Comparison of ENCODE assay signal across 5 cellular contexts in the genomic region with DNA sequence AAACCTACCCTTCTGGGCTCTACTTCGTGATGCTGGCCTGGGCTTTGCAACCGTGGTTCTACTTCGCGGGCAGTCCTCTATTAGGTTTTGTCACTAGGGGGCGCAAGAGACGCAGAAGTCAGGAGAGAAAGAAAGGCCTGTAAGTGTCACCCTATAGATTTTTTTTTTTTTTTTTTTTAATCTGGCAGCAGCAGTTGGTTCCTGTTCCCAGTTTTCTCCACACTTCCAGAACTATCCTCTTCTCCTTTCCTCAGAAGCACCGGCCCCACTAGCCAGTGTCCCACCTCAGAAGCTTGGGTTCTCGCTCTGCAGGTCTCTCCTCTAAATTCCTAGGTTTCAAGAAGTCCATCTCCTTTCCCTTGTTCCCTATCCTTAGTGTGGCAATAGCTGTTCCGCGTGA. TPM values are rescaled to one million over a fixed set of nuclear protein-coding genes. Genes with fewer than 3 reads are reported as not detected.
DNase-seq lines count a peak whose midpoint lies in the region; ATAC-seq and TF ChIP-seq lines count a peak whose summit lies in the region.

No MANE protein-coding gene starts in this region.

- intact Hi-C loops in mucosa of descending colon (cut with DNase I, micrococcal nuclease), result no loop called here

- H3K27ac Mint-ChIP-seq in activated naive CD8-positive, alpha-beta T cell treated with anti-CD3 and anti-CD28 coated beads, Interleukin-2, amount 10 ng/mL, durations not matched to agents 7 days and 5 days, result no peak overlapping the region

- ATAC-seq in activated naive CD8-positive, alpha-beta T cell treated with anti-CD3 and anti-CD28 coated beads, Interleukin-2, amount 10 ng/mL, durations not matched to agents 7 days and 5 days (ENCODE audit: low read depth), result peak; percentile 42
- ATAC-seq in mucosa of descending colon, result peak; percentile 61
- no peak for ATAC-seq in HG03457 (IDR thresholded peaks at IDR 0.05; ENCODE audit: unreplicated experiment)

- no peak overlapping the region for H3K4me3 Mint-ChIP-seq in activated naive CD8-positive, alpha-beta T cell treated with anti-CD3 and anti-CD28 coated beads, Interleukin-2, amount 10 ng/mL, durations not matched to agents 7 days and 5 days

- TF ChIP-seq CTCF in GM20000 (IDR thresholded peaks at IDR 0.05; ENCODE audit: extremely low read depth, missing control alignments) (peak; percentile 70), mucosa of descending colon (IDR thresholded peaks at IDR 0.05) (peak; percentile 33)

- POLR2A ChIA-PET in activated naive CD8-positive, alpha-beta T cell treated with anti-CD3 and anti-CD28 coated beads, Interleukin-2, amount 10 ng/mL, durations not matched to agents 7 days and 5 days (lab: Charles Lee), result no interaction called here

- H3K36me3 Mint-ChIP-seq in activated naive CD8-positive, alpha-beta T cell treated with anti-CD3 and anti-CD28 coated beads, Interleukin-2, amount 10 ng/mL, durations not matched to agents 7 days and 5 days, result no peaks in the 10 kb centered on the region

- no peaks in the 10 kb centered on the region for H3K36me3 ChIP-seq in mucosa of descending colon (ENCODE audit: low read depth)

- peaks cover 2% of the 10 kb centered on the region for H3K4me1 Mint-ChIP-seq in activated naive CD8-positive, alpha-beta T cell treated with anti-CD3 and anti-CD28 coated beads, Interleukin-2, amount 10 ng/mL, durations not matched to agents 7 days and 5 days

- no peak overlapping the region for H3K4me3 ChIP-seq in mucosa of descending colon

- H3K27me3 Mint-ChIP-seq in activated naive CD8-positive, alpha-beta T cell treated with anti-CD3 and anti-CD28 coated beads, Interleukin-2, amount 10 ng/mL, durations not matched to agents 7 days and 5 days, result peaks cover 24% of the 10 kb centered on the region

- no peaks in the 10 kb centered on the region for H3K4me1 ChIP-seq in mucosa of descending colon (ENCODE audit: low read depth)

- DNase-seq in GM20000 (ENCODE audit: low spot score) (peak; percentile 71), NCI-H526 (lab: John Stamatoyannopoulos, UW) (peak; percentile 68 to 84), mucosa of descending colon (peak in 2 of 3 donors; percentile 37 to 73)
- peak; percentile 42 for DNase-seq in activated naive CD8-positive, alpha-beta T cell treated with anti-CD3 and anti-CD28 coated beads, Interleukin-2, amount 10 ng/mL, durations not matched to agents 7 days and 5 days

- H3K9me3 ChIP-seq in mucosa of descending colon, result no peaks in the 10 kb centered on the region

- H3K9me3 Mint-ChIP-seq in activated naive CD8-positive, alpha-beta T cell treated with anti-CD3 and anti-CD28 coated beads, Interleukin-2, amount 10 ng/mL, durations not matched to agents 7 days and 5 days, result no peaks in the 10 kb centered on the region

RNA-seq across cellular contexts. Expression of a gene that starts 9.1 kb away (rescaled TPM):
- not detected for total RNA-seq in activated naive CD8-positive, alpha-beta T cell treated with anti-CD3 and anti-CD28 coated beads, Interleukin-2, amount 10 ng/mL, durations not matched to agents 7 days and 5 days
- not detected for total RNA-seq in mucosa of descending colon

RNA-seq across cellular contexts. Expression of a gene that starts 21.0 kb away (rescaled TPM):
- total RNA-seq in activated naive CD8-positive, alpha-beta T cell treated with anti-CD3 and anti-CD28 coated beads, Interleukin-2, amount 10 ng/mL, durations not matched to agents 7 days and 5 days, result not detected
- not detected for total RNA-seq in mucosa of descending colon

RNA-seq across cellular contexts. Expression of a gene that starts 31.2 kb away (rescaled TPM):
- not detected for total RNA-seq in activated naive CD8-positive, alpha-beta T cell treated with anti-CD3 and anti-CD28 coated beads, Interleukin-2, amount 10 ng/mL, durations not matched to agents 7 days and 5 days
- total RNA-seq in mucosa of descending colon, result not detected

RNA-seq across cellular contexts. Expression of a gene that starts 31.8 kb away (rescaled TPM):
- total RNA-seq in activated naive CD8-positive, alpha-beta T cell treated with anti-CD3 and anti-CD28 coated beads, Interleukin-2, amount 10 ng/mL, durations not matched to agents 7 days and 5 days, result not detected
- total RNA-seq in mucosa of descending colon, result not detected

RNA-seq across cellular contexts. Expression of a gene that starts 40.5 kb away (rescaled TPM):
- total RNA-seq in activated naive CD8-positive, alpha-beta T cell treated with anti-CD3 and anti-CD28 coated beads, Interleukin-2, amount 10 ng/mL, durations not matched to agents 7 days and 5 days, result not detected
- not detected for total RNA-seq in mucosa of descending colon
